Comparison of ENCODE assay signal across 18 cellular contexts in genomic region chr7:128154519-128154918, GRCh38.
DNase-seq lines count a peak whose midpoint lies in the region; ATAC-seq and TF ChIP-seq lines count a peak whose summit lies in the region.
"Had no signal": no experiment of that assay in that cellular context is flagged by ENCODE, and none has a peak within 500 bp of the region (broad histone marks: within the 10 kb centered on the region; RNA-seq: fewer than 3 reads in every experiment).

No MANE protein-coding gene starts in this region.

- CTCF ChIA-PET in HEK293 (lab: Yijun Ruan, JAX) = interaction anchor here (0.7 to 2.5 kb wide), 2 partner anchors 19 to 26 kb away, joined by 5 to 15 read pairs; no protein-coding TSS in a partner anchor

- ATAC-seq in HG03571 (IDR thresholded peaks at IDR 0.05; ENCODE audit: unreplicated experiment) = no peak

- H3K4me3 ChIP-seq in HEK293 (ENCODE audit: low read depth, low read length) (no peak overlapping the region), endodermal cell (ENCODE audit: low read length) (no peak overlapping the region), parathyroid adenoma (ENCODE audit: low read depth, low read length) (no peak overlapping the region), uterus (no peak overlapping the region)

- 40 to 58% methylated on average over 1 of the region's 1 CpG for WGBS in endodermal cell (ENCODE audit: insufficient coverage in 1 of 2, insufficient read length in 1 of 2), 2 experiments

- TF ChIP-seq CTCF in HEK293 (tag by site-specific recombination; IDR thresholded peaks at IDR 0.05) (no peak), endodermal cell (conservative IDR thresholded peaks at IDR 0.05) (peak; percentile 42), parathyroid adenoma (IDR thresholded peaks at IDR 0.05) (no peak), uterus (IDR thresholded peaks at IDR 0.05) (no peak)

- H3K36me3 ChIP-seq in HEK293 (ENCODE audit: control insufficient read depth in 2 of 2, insufficient read depth in 1 of 2, low read length in 2 of 2) = no peaks in the 10 kb centered on the region
- no peaks in the 10 kb centered on the region for H3K36me3 ChIP-seq in endodermal cell (ENCODE audit: control insufficient read depth, insufficient read depth, low read length)
- H3K36me3 ChIP-seq in parathyroid adenoma (ENCODE audit: control insufficient read depth, insufficient read depth, low read length) = no peaks in the 10 kb centered on the region
- H3K36me3 ChIP-seq in uterus = no peaks in the 10 kb centered on the region

- H3K9me3 Mint-ChIP-seq in endodermal cell = no peaks in the 10 kb centered on the region
- H3K9me3 Mint-ChIP-seq: H9, IgD-negative memory B cell had no signal

- intact Hi-C loops in uterus (cut with DNase I; ENCODE audit: low total_unique reads) = no loop called here

- H3K79me2 ChIP-seq in parathyroid adenoma = no peaks in the 10 kb centered on the region

- no peak for TF ChIP-seq POLR2A in uterus (IDR thresholded peaks at IDR 0.05)

- POLR2A ChIA-PET in HEK293 (lab: Yijun Ruan, JAX) = interaction anchor here (0.6 kb wide), 1 partner anchor 27 kb away, joined by 4 read pairs; no protein-coding TSS in a partner anchor

- no peaks in the 10 kb centered on the region for H3K36me3 Mint-ChIP-seq in endodermal cell (ENCODE audit: low read depth)

- H3K27me3 Mint-ChIP-seq in endodermal cell (ENCODE audit: insufficient read depth) = peaks cover 48% of the 10 kb centered on the region

- H3K4me2 ChIP-seq in parathyroid adenoma (ENCODE audit: low read length) = no peak overlapping the region

- no peak overlapping the region for H3K4me3 Mint-ChIP-seq in endodermal cell
- H3K4me3 Mint-ChIP-seq: IgD-negative memory B cell had no signal

- H3K27ac Mint-ChIP-seq in endodermal cell = no peak overlapping the region
- H3K27ac Mint-ChIP-seq: H9 had no signal

- DNase-seq in NCI-H2227 (lab: John Stamatoyannopoulos, UW; ENCODE audit: unreplicated experiment) (peak; percentile 36), endodermal cell (peak; percentile 38), SHP77 (lab: John Stamatoyannopoulos, UW) (no peak), uterus (no peak)
- DNase-seq: ACHN, DND-41, MV-4-11, NCI-H1930, NCI-H2171, NCI-H446 treated with DMSO at 0.1 percent for 48 hours, OCI-M1, T-helper 1 cell had no signal

- H3K27ac ChIP-seq in HEK293 (ENCODE audit: extremely low read depth, low read depth, low read length) (no peak overlapping the region), endodermal cell (ENCODE audit: low read depth, low read length) (peak overlapping the region; percentile 1), parathyroid adenoma (no peak overlapping the region), uterus (no peak overlapping the region)
- H3K27ac ChIP-seq: C4-2B had no signal

- H3K9me3 ChIP-seq in HEK293 (ENCODE audit: control insufficient read depth, insufficient read depth, low read depth, low read length) (no peaks in the 10 kb centered on the region), endodermal cell (ENCODE audit: control insufficient read depth, low read length) (no peaks in the 10 kb centered on the region), parathyroid adenoma (ENCODE audit: control insufficient read depth, low read length) (no peaks in the 10 kb centered on the region), uterus (no peaks in the 10 kb centered on the region)

- H3K4me1 Mint-ChIP-seq in endodermal cell = peaks cover 14% of the 10 kb centered on the region

- no peak overlapping the region for H3K9ac ChIP-seq in endodermal cell (ENCODE audit: extremely low read depth, low read length, poor library complexity, severe bottlenecking)
- H3K9ac ChIP-seq in parathyroid adenoma = no peak overlapping the region

- no peaks in the 10 kb centered on the region for H3K4me1 ChIP-seq in HEK293 (ENCODE audit: control insufficient read depth, insufficient read depth, low read length)
- no peaks in the 10 kb centered on the region for H3K4me1 ChIP-seq in endodermal cell (ENCODE audit: control insufficient read depth, insufficient read depth, low read length)
- peaks cover 4% of the 10 kb centered on the region for H3K4me1 ChIP-seq in parathyroid adenoma
- no peaks in the 10 kb centered on the region for H3K4me1 ChIP-seq in uterus

- H2AFZ ChIP-seq in parathyroid adenoma = peak overlapping the region; percentile 41

- H3K27me3 ChIP-seq in endodermal cell (ENCODE audit: control insufficient read depth, insufficient read depth, low read length, poor library complexity, severe bottlenecking) (peaks cover 30% of the 10 kb centered on the region), parathyroid adenoma (ENCODE audit: control insufficient read depth, insufficient read depth, low read length) (no peaks in the 10 kb centered on the region), uterus (no peaks in the 10 kb centered on the region)

TF ChIP-seq in HEK293, 187 proteins besides CTCF, POLR2A, EP300 and RAD21:
- TF ChIP-seq KLF7 (tag by site-specific recombination; IDR thresholded peaks at IDR 0.05; ENCODE audit: borderline replicate concordance) = no peak
- TF ChIP-seq OVOL3 (tag by site-specific recombination; IDR thresholded peaks at IDR 0.05) = no peak
- no peak for TF ChIP-seq ZNF791 (tag by site-specific recombination; IDR thresholded peaks at IDR 0.05)
- TF ChIP-seq ZNF10 (tag by site-specific recombination; IDR thresholded peaks at IDR 0.05) = 0 out of 2 replicates have a peak, but pooled peaks have one; percentile 38
- TF ChIP-seq ZNF843 (tag by site-specific recombination; IDR thresholded peaks at IDR 0.05) = no peak
- no peak for TF ChIP-seq SCRT1 (tag by site-specific recombination; IDR thresholded peaks at IDR 0.05; ENCODE audit: borderline replicate concordance)
- no peak for TF ChIP-seq ZNF549 (tag by site-specific recombination; IDR thresholded peaks at IDR 0.05)
TF ChIP-seq in HEK293: peak in this region for 1.

Comparison
In these comparisons a context has a peak if more than half of its experiments do, and no peak if none do; other contexts are left out.
1. DNase-seq: peak in NCI-H2227 (single experiment) and endodermal cell (single experiment); none in SHP77 (0 of 2) and uterus (0 of 2).